ENCODE assay signal across 1 cellular context in genomic region chr16:28181557-28181914, GRCh38.
A peak's percentile ranks its signal among the peaks of the same experiment; 100 is the strongest.
TF ChIP-seq lines count a peak whose summit lies in the region.

No MANE protein-coding gene starts in this region.

TF ChIP-seq in HepG2, 621 proteins besides CTCF, POLR2A, EP300 and RAD21 (continued from another document and continues in another):
- TF ChIP-seq, protein P1, sequence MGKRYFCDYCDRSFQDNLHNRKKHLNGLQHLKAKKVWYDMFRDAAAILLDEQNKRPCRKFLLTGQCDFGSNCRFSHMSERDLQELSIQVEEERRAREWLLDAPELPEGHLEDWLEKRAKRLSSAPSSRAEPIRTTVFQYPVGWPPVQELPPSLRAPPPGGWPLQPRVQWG (CRISPR knock-in tag; IDR thresholded peaks at IDR 0.05; ENCODE audit: borderline replicate concordance, low read depth) = no peak
- no peak for TF ChIP-seq ISX (CRISPR knock-in tag; conservative IDR thresholded peaks at IDR 0.05)
- TF ChIP-seq, protein P2, sequence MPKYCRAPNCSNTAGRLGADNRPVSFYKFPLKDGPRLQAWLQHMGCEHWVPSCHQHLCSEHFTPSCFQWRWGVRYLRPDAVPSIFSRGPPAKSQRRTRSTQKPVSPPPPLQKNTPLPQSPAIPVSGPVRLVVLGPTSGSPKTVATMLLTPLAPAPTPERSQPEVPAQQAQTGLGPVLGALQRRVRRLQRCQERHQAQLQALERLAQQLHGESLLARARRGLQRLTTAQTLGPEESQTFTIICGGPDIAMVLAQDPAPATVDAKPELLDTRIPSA (CRISPR knock-in tag; IDR thresholded peaks at IDR 0.05; ENCODE audit: borderline replicate concordance) = 0 out of 2 replicates have a peak, but pooled peaks have one; percentile 30
- no peak for TF ChIP-seq ZNF768 (CRISPR knock-in tag; IDR thresholded peaks at IDR 0.05)
- no peak for TF ChIP-seq ZNF891 (CRISPR knock-in tag; IDR thresholded peaks at IDR 0.05)
- no peak for TF ChIP-seq ZNF333 (CRISPR knock-in tag; IDR thresholded peaks at IDR 0.05; ENCODE audit: borderline replicate concordance)
- TF ChIP-seq, protein P3, sequence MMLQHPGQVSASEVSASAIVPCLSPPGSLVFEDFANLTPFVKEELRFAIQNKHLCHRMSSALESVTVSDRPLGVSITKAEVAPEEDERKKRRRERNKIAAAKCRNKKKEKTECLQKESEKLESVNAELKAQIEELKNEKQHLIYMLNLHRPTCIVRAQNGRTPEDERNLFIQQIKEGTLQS (CRISPR knock-in tag; IDR thresholded peaks at IDR 0.05) = peak; percentile 85
- TF ChIP-seq ESRRA (CRISPR knock-in tag; IDR thresholded peaks at IDR 0.05; ENCODE audit: low read depth) = no peak
- TF ChIP-seq ZNF3 (CRISPR knock-in tag; IDR thresholded peaks at IDR 0.05) = peak; percentile 56; the same call in 1 of the 2 replicates
- TF ChIP-seq TCF7 (IDR thresholded peaks at IDR 0.05; ENCODE audit: low read depth) = no peak
- TF ChIP-seq CEBPG (CRISPR knock-in tag; IDR thresholded peaks at IDR 0.05) = 0 out of 2 replicates have a peak, but pooled peaks have one; percentile 2
- no peak for TF ChIP-seq RFXANK (CRISPR knock-in tag; IDR thresholded peaks at IDR 0.05)
- TF ChIP-seq ZNF614 (CRISPR knock-in tag; IDR thresholded peaks at IDR 0.05; ENCODE audit: borderline replicate concordance) = 0 out of 2 replicates have a peak, but pooled peaks have one; percentile 40
- peak; percentile 31; the same call in 1 of the 2 replicates for TF ChIP-seq SOX5 (CRISPR knock-in tag; IDR thresholded peaks at IDR 0.05; ENCODE audit: borderline replicate concordance)
- no peak for TF ChIP-seq GZF1 (CRISPR knock-in tag; IDR thresholded peaks at IDR 0.05)
- TF ChIP-seq ZNF331 (CRISPR knock-in tag; IDR thresholded peaks at IDR 0.05) = peak; percentile 23; the same call in 1 of the 2 replicates
- TF ChIP-seq, protein P4, sequence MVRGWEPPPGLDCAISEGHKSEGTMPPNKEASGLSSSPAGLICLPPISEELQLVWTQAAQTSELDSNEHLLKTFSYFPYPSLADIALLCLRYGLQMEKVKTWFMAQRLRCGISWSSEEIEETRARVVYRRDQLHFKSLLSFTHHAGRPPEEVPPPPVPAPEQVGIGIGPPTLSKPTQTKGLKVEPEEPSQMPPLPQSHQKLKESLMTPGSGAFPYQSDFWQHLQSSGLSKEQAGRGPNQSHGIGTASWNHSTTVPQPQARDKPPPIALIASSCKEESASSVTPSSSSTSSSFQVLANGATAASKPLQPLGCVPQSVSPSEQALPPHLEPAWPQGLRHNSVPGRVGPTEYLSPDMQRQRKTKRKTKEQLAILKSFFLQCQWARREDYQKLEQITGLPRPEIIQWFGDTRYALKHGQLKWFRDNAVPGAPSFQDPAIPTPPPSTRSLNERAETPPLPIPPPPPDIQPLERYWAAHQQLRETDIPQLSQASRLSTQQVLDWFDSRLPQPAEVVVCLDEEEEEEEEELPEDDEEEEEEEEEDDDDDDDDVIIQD (CRISPR knock-in tag; IDR thresholded peaks at IDR 0.05; ENCODE audit: low read depth) = 0 out of 2 replicates have a peak, but pooled peaks have one; percentile 38
- TF ChIP-seq, protein P5, sequence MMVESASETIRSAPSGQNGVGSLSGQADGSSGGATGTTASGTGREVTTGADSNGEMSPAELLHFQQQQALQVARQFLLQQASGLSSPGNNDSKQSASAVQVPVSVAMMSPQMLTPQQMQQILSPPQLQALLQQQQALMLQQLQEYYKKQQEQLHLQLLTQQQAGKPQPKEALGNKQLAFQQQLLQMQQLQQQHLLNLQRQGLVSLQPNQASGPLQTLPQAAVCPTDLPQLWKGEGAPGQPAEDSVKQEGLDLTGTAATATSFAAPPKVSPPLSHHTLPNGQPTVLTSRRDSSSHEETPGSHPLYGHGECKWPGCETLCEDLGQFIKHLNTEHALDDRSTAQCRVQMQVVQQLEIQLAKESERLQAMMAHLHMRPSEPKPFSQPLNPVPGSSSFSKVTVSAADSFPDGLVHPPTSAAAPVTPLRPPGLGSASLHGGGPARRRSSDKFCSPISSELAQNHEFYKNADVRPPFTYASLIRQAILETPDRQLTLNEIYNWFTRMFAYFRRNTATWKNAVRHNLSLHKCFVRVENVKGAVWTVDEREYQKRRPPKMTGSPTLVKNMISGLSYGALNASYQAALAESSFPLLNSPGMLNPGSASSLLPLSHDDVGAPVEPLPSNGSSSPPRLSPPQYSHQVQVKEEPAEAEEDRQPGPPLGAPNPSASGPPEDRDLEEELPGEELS (CRISPR knock-in tag; IDR thresholded peaks at IDR 0.05) = no peak
- 0 out of 2 replicates have a peak, but pooled peaks have one; percentile 23 for TF ChIP-seq SAP130 (CRISPR knock-in tag; IDR thresholded peaks at IDR 0.05; ENCODE audit: low read depth)
- TF ChIP-seq NBN (conservative IDR thresholded peaks at IDR 0.05) = no peak
- TF ChIP-seq ZNF550 (CRISPR knock-in tag; IDR thresholded peaks at IDR 0.05; ENCODE audit: borderline replicate concordance) = no peak
- TF ChIP-seq NFKBIZ (CRISPR knock-in tag; IDR thresholded peaks at IDR 0.05) = no peak
- TF ChIP-seq, protein P6, sequence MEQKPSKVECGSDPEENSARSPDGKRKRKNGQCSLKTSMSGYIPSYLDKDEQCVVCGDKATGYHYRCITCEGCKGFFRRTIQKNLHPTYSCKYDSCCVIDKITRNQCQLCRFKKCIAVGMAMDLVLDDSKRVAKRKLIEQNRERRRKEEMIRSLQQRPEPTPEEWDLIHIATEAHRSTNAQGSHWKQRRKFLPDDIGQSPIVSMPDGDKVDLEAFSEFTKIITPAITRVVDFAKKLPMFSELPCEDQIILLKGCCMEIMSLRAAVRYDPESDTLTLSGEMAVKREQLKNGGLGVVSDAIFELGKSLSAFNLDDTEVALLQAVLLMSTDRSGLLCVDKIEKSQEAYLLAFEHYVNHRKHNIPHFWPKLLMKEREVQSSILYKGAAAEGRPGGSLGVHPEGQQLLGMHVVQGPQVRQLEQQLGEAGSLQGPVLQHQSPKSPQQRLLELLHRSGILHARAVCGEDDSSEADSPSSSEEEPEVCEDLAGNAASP (CRISPR knock-in tag; IDR thresholded peaks at IDR 0.05; ENCODE audit: borderline replicate concordance) = no peak
- peak; percentile 41; the same call in 1 of the 2 replicates for TF ChIP-seq RARA (CRISPR knock-in tag; IDR thresholded peaks at IDR 0.05)
- no peak for TF ChIP-seq PCBP2 (optimal IDR thresholded peaks at IDR 0.05; ENCODE audit: low read depth, low read length, poor library complexity, severe bottlenecking)
- TF ChIP-seq, protein P7, sequence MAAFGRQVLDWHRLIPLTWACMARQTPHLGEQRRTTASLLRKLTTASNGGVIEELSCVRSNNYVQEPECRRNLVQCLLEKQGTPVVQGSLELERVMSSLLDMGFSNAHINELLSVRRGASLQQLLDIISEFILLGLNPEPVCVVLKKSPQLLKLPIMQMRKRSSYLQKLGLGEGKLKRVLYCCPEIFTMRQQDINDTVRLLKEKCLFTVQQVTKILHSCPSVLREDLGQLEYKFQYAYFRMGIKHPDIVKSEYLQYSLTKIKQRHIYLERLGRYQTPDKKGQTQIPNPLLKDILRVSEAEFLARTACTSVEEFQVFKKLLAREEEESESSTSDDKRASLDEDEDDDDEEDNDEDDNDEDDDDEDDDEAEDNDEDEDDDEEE (CRISPR knock-in tag; IDR thresholded peaks at IDR 0.05) = no peak
- no peak for TF ChIP-seq SAFB2 (CRISPR knock-in tag; IDR thresholded peaks at IDR 0.05; ENCODE audit: borderline replicate concordance, low read depth)
- TF ChIP-seq, protein P8, sequence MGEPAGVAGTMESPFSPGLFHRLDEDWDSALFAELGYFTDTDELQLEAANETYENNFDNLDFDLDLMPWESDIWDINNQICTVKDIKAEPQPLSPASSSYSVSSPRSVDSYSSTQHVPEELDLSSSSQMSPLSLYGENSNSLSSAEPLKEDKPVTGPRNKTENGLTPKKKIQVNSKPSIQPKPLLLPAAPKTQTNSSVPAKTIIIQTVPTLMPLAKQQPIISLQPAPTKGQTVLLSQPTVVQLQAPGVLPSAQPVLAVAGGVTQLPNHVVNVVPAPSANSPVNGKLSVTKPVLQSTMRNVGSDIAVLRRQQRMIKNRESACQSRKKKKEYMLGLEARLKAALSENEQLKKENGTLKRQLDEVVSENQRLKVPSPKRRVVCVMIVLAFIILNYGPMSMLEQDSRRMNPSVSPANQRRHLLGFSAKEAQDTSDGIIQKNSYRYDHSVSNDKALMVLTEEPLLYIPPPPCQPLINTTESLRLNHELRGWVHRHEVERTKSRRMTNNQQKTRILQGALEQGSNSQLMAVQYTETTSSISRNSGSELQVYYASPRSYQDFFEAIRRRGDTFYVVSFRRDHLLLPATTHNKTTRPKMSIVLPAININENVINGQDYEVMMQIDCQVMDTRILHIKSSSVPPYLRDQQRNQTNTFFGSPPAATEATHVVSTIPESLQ (CRISPR knock-in tag; conservative IDR thresholded peaks at IDR 0.05) = no peak
- no peak for TF ChIP-seq MYPOP (CRISPR knock-in tag; IDR thresholded peaks at IDR 0.05)
- TF ChIP-seq BCL6 (CRISPR knock-in tag; IDR thresholded peaks at IDR 0.05) = peak; percentile 80
- TF ChIP-seq, protein P9, sequence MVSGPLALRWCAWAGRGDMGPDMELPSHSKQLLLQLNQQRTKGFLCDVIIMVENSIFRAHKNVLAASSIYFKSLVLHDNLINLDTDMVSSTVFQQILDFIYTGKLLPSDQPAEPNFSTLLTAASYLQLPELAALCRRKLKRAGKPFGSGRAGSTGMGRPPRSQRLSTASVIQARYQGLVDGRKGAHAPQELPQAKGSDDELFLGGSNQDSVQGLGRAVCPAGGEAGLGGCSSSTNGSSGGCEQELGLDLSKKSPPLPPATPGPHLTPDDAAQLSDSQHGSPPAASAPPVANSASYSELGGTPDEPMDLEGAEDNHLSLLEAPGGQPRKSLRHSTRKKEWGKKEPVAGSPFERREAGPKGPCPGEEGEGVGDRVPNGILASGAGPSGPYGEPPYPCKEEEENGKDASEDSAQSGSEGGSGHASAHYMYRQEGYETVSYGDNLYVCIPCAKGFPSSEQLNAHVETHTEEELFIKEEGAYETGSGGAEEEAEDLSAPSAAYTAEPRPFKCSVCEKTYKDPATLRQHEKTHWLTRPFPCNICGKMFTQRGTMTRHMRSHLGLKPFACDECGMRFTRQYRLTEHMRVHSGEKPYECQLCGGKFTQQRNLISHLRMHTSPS (CRISPR knock-in tag; IDR thresholded peaks at IDR 0.05; ENCODE audit: low read depth) = no peak
- TF ChIP-seq HMG20A (CRISPR knock-in tag; IDR thresholded peaks at IDR 0.05; ENCODE audit: borderline replicate concordance) = peak; percentile 52; the same call in 1 of the 2 replicates
- peak; percentile 90 for TF ChIP-seq TEAD3 (CRISPR knock-in tag; optimal IDR thresholded peaks at IDR 0.05; ENCODE audit: borderline replicate concordance)
- TF ChIP-seq CREM (IDR thresholded peaks at IDR 0.05) = no peak
- TF ChIP-seq CREM (CRISPR knock-in tag; IDR thresholded peaks at IDR 0.05) = no peak
- no peak for TF ChIP-seq GTF3A (CRISPR knock-in tag; conservative IDR thresholded peaks at IDR 0.05)
- peak; percentile 50; the same call in 1 of the 2 replicates for TF ChIP-seq IKZF5 (CRISPR knock-in tag; IDR thresholded peaks at IDR 0.05)
- no peak for TF ChIP-seq EHMT2 (IDR thresholded peaks at IDR 0.05; ENCODE audit: borderline replicate concordance, low read depth, low read length)
- peak; percentile 36; the same call in 1 of the 2 replicates for TF ChIP-seq ZNF362 (CRISPR knock-in tag; IDR thresholded peaks at IDR 0.05; ENCODE audit: borderline replicate concordance)
- TF ChIP-seq ZNF256 (CRISPR knock-in tag; conservative IDR thresholded peaks at IDR 0.05) = no peak
- TF ChIP-seq ZNF83 (CRISPR knock-in tag; IDR thresholded peaks at IDR 0.05; ENCODE audit: borderline replicate concordance) = no peak
- no peak for TF ChIP-seq ZNF569 (CRISPR knock-in tag; IDR thresholded peaks at IDR 0.05; ENCODE audit: borderline replicate concordance)
- TF ChIP-seq ZNF747 (CRISPR knock-in tag; IDR thresholded peaks at IDR 0.05; ENCODE audit: borderline replicate concordance) = no peak
- TF ChIP-seq NR2F1 (CRISPR knock-in tag; IDR thresholded peaks at IDR 0.05) = no peak
- no peak for TF ChIP-seq JUN (CRISPR knock-in tag; IDR thresholded peaks at IDR 0.05)
- TF ChIP-seq, protein P10, sequence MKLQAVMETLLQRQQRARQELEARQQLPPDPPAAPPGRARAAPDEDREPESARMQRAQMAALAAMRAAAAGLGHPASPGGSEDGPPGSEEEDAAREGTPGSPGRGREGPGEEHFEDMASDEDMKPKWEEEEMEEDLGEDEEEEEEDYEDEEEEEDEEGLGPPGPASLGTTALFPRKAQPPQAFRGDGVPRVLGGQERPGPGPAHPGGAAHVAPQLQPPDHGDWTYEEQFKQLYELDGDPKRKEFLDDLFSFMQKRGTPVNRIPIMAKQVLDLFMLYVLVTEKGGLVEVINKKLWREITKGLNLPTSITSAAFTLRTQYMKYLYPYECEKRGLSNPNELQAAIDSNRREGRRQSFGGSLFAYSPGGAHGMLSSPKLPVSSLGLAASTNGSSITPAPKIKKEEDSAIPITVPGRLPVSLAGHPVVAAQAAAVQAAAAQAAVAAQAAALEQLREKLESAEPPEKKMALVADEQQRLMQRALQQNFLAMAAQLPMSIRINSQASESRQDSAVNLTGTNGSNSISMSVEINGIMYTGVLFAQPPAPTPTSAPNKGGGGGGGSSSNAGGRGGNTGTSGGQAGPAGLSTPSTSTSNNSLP (IDR thresholded peaks at IDR 0.05; ENCODE audit: low read depth, low read length) = peak; percentile 14; the same call in 1 of the 2 replicates
- TF ChIP-seq ZBTB20 (CRISPR knock-in tag; IDR thresholded peaks at IDR 0.05; ENCODE audit: borderline replicate concordance, low read depth) = no peak
- TF ChIP-seq CCDC6 (CRISPR knock-in tag; IDR thresholded peaks at IDR 0.05) = no peak
- TF ChIP-seq GFI1 (CRISPR knock-in tag; IDR thresholded peaks at IDR 0.05; ENCODE audit: borderline replicate concordance) = no peak
